ENCODE assay signal across 1 cellular context in the genomic region with DNA sequence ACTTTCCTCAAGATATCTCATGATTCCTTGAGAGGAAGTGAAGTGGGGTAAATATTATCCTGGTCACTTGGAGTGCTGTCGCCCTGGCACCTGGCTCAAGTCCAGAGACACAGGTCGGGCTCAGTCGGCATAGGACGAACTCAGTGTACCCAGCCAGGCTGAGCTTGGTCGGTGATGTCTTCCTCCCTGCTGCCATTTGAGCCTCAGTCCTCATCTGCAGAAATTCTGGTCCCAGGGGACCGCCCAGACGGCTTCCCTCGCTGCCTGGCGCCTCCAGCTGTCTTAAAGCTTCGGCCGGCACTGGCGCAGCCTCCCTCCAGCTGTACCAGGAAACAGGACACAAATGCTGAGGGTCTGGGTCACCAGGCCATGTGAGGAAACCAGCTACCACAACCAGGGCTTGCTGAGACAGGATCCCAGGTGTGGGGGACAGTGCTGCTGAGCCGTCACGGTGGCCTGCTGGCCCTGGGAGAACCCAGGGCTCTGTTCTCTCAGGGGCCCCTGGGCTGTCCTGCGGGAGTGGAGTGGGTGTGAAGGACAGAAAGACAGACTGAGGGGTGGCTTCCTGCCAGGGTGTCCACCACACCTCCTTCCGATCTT.
A peak's percentile ranks its signal among the peaks of the same experiment; 100 is the strongest.
TF ChIP-seq lines count a peak whose summit lies in the region.

No MANE protein-coding gene starts in this region.

TF ChIP-seq in HepG2, 621 proteins besides CTCF, POLR2A, EP300 and RAD21 (continued from another document and continues in another):
- TF ChIP-seq GMEB1 (CRISPR knock-in tag; IDR thresholded peaks at IDR 0.05; ENCODE audit: borderline replicate concordance) (no peak), ATF7 (IDR thresholded peaks at IDR 0.05) (no peak), ATF7 (CRISPR knock-in tag; IDR thresholded peaks at IDR 0.05) (no peak), ZNF737 (CRISPR knock-in tag; IDR thresholded peaks at IDR 0.05; ENCODE audit: borderline replicate concordance) (no peak), ZBTB20 (CRISPR knock-in tag; IDR thresholded peaks at IDR 0.05; ENCODE audit: borderline replicate concordance, low read depth) (no peak), ZNF850 (CRISPR knock-in tag; conservative IDR thresholded peaks at IDR 0.05) (no peak), NR2C2 (CRISPR knock-in tag; IDR thresholded peaks at IDR 0.05; ENCODE audit: borderline replicate concordance) (no peak), CBX1 (IDR thresholded peaks at IDR 0.05; ENCODE audit: low read depth) (no peak), FLYWCH1 (CRISPR knock-in tag; IDR thresholded peaks at IDR 0.05) (no peak), HIVEP1 (CRISPR knock-in tag; IDR thresholded peaks at IDR 0.05) (no peak), ZNF776 (CRISPR knock-in tag; IDR thresholded peaks at IDR 0.05) (no peak), ONECUT2 (CRISPR knock-in tag; IDR thresholded peaks at IDR 0.05) (no peak), ZNF652 (CRISPR knock-in tag; IDR thresholded peaks at IDR 0.05; ENCODE audit: borderline replicate concordance, low read depth) (no peak), ZFY (CRISPR knock-in tag; IDR thresholded peaks at IDR 0.05) (no peak), ZNF777 (CRISPR knock-in tag; IDR thresholded peaks at IDR 0.05) (0 out of 2 replicates have a peak, but pooled peaks have one; percentile 41), NR3C1 (CRISPR knock-in tag; IDR thresholded peaks at IDR 0.05) (no peak), PHF8 (CRISPR knock-in tag; IDR thresholded peaks at IDR 0.05) (no peak), SNRNP70 (IDR thresholded peaks at IDR 0.05; ENCODE audit: low read depth, low read length) (no peak), SOX5 (CRISPR knock-in tag; IDR thresholded peaks at IDR 0.05; ENCODE audit: borderline replicate concordance) (no peak), SMARCE1 (IDR thresholded peaks at IDR 0.05; ENCODE audit: borderline replicate concordance) (no peak), NFYB (CRISPR knock-in tag; IDR thresholded peaks at IDR 0.05) (no peak), ZNF746 (CRISPR knock-in tag; IDR thresholded peaks at IDR 0.05) (no peak), MXD3 (CRISPR knock-in tag; IDR thresholded peaks at IDR 0.05) (no peak), POLR2G (IDR thresholded peaks at IDR 0.05; ENCODE audit: low read depth, low read length) (no peak), ZNF281 (CRISPR knock-in tag; IDR thresholded peaks at IDR 0.05; ENCODE audit: borderline replicate concordance) (no peak), ZNF234 (CRISPR knock-in tag; conservative IDR thresholded peaks at IDR 0.05) (no peak), SIX1 (CRISPR knock-in tag; IDR thresholded peaks at IDR 0.05; ENCODE audit: borderline replicate concordance) (no peak), ATAD3A (CRISPR knock-in tag; IDR thresholded peaks at IDR 0.05) (no peak), SKIL (CRISPR knock-in tag; IDR thresholded peaks at IDR 0.05; ENCODE audit: borderline replicate concordance) (no peak), ZNF567 (CRISPR knock-in tag; IDR thresholded peaks at IDR 0.05; ENCODE audit: borderline replicate concordance) (0 out of 2 replicates have a peak, but pooled peaks have one; percentile 47), ZNF180 (CRISPR knock-in tag; IDR thresholded peaks at IDR 0.05; ENCODE audit: borderline replicate concordance, low read depth) (no peak), SPEN (CRISPR knock-in tag; IDR thresholded peaks at IDR 0.05; ENCODE audit: low read depth) (no peak), PRDM4 (CRISPR knock-in tag; IDR thresholded peaks at IDR 0.05; ENCODE audit: borderline replicate concordance) (no peak), PBX3 (CRISPR knock-in tag; IDR thresholded peaks at IDR 0.05; ENCODE audit: borderline replicate concordance) (no peak), ZNF784 (CRISPR knock-in tag; IDR thresholded peaks at IDR 0.05; ENCODE audit: borderline replicate concordance) (no peak), KDM1A (CRISPR knock-in tag; IDR thresholded peaks at IDR 0.05) (no peak)
- TF ChIP-seq, protein P1, sequence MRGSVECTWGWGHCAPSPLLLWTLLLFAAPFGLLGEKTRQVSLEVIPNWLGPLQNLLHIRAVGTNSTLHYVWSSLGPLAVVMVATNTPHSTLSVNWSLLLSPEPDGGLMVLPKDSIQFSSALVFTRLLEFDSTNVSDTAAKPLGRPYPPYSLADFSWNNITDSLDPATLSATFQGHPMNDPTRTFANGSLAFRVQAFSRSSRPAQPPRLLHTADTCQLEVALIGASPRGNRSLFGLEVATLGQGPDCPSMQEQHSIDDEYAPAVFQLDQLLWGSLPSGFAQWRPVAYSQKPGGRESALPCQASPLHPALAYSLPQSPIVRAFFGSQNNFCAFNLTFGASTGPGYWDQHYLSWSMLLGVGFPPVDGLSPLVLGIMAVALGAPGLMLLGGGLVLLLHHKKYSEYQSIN (CRISPR knock-in tag; IDR thresholded peaks at IDR 0.05; ENCODE audit: borderline replicate concordance): no peak
- TF ChIP-seq, protein P2, sequence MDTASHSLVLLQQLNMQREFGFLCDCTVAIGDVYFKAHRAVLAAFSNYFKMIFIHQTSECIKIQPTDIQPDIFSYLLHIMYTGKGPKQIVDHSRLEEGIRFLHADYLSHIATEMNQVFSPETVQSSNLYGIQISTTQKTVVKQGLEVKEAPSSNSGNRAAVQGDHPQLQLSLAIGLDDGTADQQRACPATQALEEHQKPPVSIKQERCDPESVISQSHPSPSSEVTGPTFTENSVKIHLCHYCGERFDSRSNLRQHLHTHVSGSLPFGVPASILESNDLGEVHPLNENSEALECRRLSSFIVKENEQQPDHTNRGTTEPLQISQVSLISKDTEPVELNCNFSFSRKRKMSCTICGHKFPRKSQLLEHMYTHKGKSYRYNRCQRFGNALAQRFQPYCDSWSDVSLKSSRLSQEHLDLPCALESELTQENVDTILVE (CRISPR knock-in tag; IDR thresholded peaks at IDR 0.05): no peak
- TF ChIP-seq, protein P3, sequence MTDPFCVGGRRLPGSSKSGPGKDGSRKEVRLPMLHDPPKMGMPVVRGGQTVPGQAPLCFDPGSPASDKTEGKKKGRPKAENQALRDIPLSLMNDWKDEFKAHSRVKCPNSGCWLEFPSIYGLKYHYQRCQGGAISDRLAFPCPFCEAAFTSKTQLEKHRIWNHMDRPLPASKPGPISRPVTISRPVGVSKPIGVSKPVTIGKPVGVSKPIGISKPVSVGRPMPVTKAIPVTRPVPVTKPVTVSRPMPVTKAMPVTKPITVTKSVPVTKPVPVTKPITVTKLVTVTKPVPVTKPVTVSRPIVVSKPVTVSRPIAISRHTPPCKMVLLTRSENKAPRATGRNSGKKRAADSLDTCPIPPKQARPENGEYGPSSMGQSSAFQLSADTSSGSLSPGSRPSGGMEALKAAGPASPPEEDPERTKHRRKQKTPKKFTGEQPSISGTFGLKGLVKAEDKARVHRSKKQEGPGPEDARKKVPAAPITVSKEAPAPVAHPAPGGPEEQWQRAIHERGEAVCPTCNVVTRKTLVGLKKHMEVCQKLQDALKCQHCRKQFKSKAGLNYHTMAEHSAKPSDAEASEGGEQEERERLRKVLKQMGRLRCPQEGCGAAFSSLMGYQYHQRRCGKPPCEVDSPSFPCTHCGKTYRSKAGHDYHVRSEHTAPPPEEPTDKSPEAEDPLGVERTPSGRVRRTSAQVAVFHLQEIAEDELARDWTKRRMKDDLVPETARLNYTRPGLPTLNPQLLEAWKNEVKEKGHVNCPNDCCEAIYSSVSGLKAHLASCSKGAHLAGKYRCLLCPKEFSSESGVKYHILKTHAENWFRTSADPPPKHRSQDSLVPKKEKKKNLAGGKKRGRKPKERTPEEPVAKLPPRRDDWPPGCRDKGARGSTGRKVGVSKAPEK (CRISPR knock-in tag; IDR thresholded peaks at IDR 0.05; ENCODE audit: borderline replicate concordance): no peak
- TF ChIP-seq, protein P4, sequence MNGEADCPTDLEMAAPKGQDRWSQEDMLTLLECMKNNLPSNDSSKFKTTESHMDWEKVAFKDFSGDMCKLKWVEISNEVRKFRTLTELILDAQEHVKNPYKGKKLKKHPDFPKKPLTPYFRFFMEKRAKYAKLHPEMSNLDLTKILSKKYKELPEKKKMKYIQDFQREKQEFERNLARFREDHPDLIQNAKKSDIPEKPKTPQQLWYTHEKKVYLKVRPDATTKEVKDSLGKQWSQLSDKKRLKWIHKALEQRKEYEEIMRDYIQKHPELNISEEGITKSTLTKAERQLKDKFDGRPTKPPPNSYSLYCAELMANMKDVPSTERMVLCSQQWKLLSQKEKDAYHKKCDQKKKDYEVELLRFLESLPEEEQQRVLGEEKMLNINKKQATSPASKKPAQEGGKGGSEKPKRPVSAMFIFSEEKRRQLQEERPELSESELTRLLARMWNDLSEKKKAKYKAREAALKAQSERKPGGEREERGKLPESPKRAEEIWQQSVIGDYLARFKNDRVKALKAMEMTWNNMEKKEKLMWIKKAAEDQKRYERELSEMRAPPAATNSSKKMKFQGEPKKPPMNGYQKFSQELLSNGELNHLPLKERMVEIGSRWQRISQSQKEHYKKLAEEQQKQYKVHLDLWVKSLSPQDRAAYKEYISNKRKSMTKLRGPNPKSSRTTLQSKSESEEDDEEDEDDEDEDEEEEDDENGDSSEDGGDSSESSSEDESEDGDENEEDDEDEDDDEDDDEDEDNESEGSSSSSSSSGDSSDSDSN (CRISPR knock-in tag; IDR thresholded peaks at IDR 0.05): peak; percentile 44; the same call in 1 of the 2 replicates
